ENCODE assay signal across 8 cellular contexts in the genomic region with DNA sequence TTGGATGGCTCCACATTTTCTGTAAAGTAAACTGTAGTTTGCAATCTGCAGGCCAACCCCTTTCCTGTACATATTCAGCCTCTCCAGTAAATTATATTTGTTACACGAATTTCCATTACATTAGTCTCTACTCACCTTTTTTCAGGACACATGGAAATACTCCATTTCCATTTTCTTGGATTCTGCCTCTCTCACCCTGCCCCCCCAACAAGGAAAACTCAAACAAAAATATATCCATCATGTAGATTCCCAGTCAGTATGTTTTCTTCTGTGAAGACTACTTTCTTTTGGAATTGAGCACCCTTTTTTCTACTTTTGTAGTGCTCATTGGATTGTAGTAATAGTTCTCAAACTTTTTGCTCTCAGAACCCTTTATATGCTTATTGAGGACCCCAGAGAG. TPM values are rescaled to one million over a fixed set of nuclear protein-coding genes. Genes with fewer than 3 reads are reported as not detected.
DNase-seq lines count a peak whose midpoint lies in the region; ATAC-seq and TF ChIP-seq lines count a peak whose summit lies in the region.

No MANE protein-coding gene starts in this region.

- no peaks in the 10 kb centered on the region for H3K9me2 ChIP-seq in GM23248 (ENCODE audit: insufficient read depth)
- no peaks in the 10 kb centered on the region for H3K9me2 ChIP-seq in SU-DHL-6 (replicated peaks; ENCODE audit: insufficient read depth, low read length)

- no peaks in the 10 kb centered on the region for H3K36me3 ChIP-seq in GM23248 (ENCODE audit: low read depth)
- H3K36me3 ChIP-seq in SU-DHL-6 (ENCODE audit: low read length) = no peaks in the 10 kb centered on the region
- H3K36me3 ChIP-seq in fibroblast of lung (ENCODE audit: control insufficient read depth, insufficient read depth, low read length) = no peaks in the 10 kb centered on the region
- H3K36me3 ChIP-seq in rectal smooth muscle tissue (ENCODE audit: control insufficient read depth, insufficient read depth, low read length) = no peaks in the 10 kb centered on the region

- H3K27ac ChIP-seq in GM23248 (peak overlapping the region; percentile 37), SU-DHL-6 (ENCODE audit: low read depth, low read length) (no peak overlapping the region), fibroblast of lung (ENCODE audit: insufficient read depth, low read length) (no peak overlapping the region), rectal smooth muscle tissue (ENCODE audit: low read depth, low read length) (no peak overlapping the region)

- H3K4me1 ChIP-seq in GM23248 (ENCODE audit: insufficient read depth) (peaks cover 39% of the 10 kb centered on the region), fibroblast of lung (ENCODE audit: control insufficient read depth, extremely low read depth, insufficient read depth, low read length) (no peaks in the 10 kb centered on the region), rectal smooth muscle tissue (ENCODE audit: control insufficient read depth, insufficient read depth, low read length) (peaks cover 8% of the 10 kb centered on the region)

- H3K4me2 ChIP-seq in GM23248 (ENCODE audit: unreplicated experiment) (peak overlapping the region; percentile 88), SU-DHL-6 (ENCODE audit: low read depth, low read length, poor library complexity, severe bottlenecking) (peak overlapping the region; percentile 69), fibroblast of lung (ENCODE audit: extremely low read depth, insufficient read depth, low read length) (peak overlapping the region; percentile 80)

- DNase-seq in GM23248 = peak; percentile 14
- DNase-seq in fibroblast of lung (ENCODE audit: low read depth in 2 of 2) = no peak
- no peak for DNase-seq in hepatic stellate cell (ENCODE audit: low spot score)
- no peak for DNase-seq in HK-2 (ENCODE audit: unreplicated experiment)
- DNase-seq in stimulated activated naive CD4-positive, alpha-beta T cell (lab: John Stamatoyannopoulos, UW) = no peak

- ATAC-seq in HG03520 (IDR thresholded peaks at IDR 0.05; ENCODE audit: unreplicated experiment) = no peak

- H3K9ac ChIP-seq in GM23248 = peak overlapping the region; percentile 93
- H3K9ac ChIP-seq in SU-DHL-6 (ENCODE audit: low read length) = peak overlapping the region; percentile 93
- H3K9ac ChIP-seq in fibroblast of lung (ENCODE audit: insufficient read depth, low read length) = no peak overlapping the region
- H3K9ac ChIP-seq in rectal smooth muscle tissue (ENCODE audit: low read length) = no peak overlapping the region

- H2AFZ ChIP-seq in GM23248 (peak overlapping the region; percentile 64; the same call in 1 of the 2 replicates), SU-DHL-6 (ENCODE audit: low read depth, low read length, severe bottlenecking) (no peak overlapping the region), fibroblast of lung (ENCODE audit: low read length) (no peak overlapping the region)

- H3K4me3 ChIP-seq in GM23248 (peak overlapping the region; percentile 96), SU-DHL-6 (ENCODE audit: insufficient read depth, low read length, poor library complexity, severe bottlenecking) (peak overlapping the region; percentile 99), fibroblast of lung (replicated peaks in 1 of 4; ENCODE audit: control extremely low read depth in 1 of 4, insufficient read depth in 1 of 4, low read depth in 3 of 4, low read length in 4 of 4) (peak overlapping the region; percentile 62 to 96 (median 88)), rectal smooth muscle tissue (ENCODE audit: low read length) (peak overlapping the region; percentile 99)

- H3F3A ChIP-seq in GM23248 (ENCODE audit: insufficient read depth) (peaks cover 58% of the 10 kb centered on the region), SU-DHL-6 (ENCODE audit: insufficient read depth) (0 out of 2 replicates have a peak, but pooled peaks cover 7% of the 10 kb centered on the region)

- 11 to 33% methylated on average over 1 of the region's 1 CpG for WGBS in GM23248 (ENCODE audit: low coverage in 1 of 2, low lambda C conversion rate in 2 of 2, missing lambda C conversion rate in 2 of 2), 2 experiments

- TF ChIP-seq CTCF in SU-DHL-6 (IDR thresholded peaks at IDR 0.05; ENCODE audit: insufficient read depth, low read length, poor library complexity, severe bottlenecking) (no peak), fibroblast of lung (conservative IDR thresholded peaks at IDR 0.05 in 1 of 2, IDR thresholded peaks at IDR 0.05 in 1 of 2; ENCODE audit: low read depth in 1 of 2, low read length in 2 of 2) (no peak)

- H3K27me3 ChIP-seq in GM23248 (replicated peaks; ENCODE audit: insufficient read depth) (no peaks in the 10 kb centered on the region), SU-DHL-6 (ENCODE audit: low read length) (no peaks in the 10 kb centered on the region), fibroblast of lung (ENCODE audit: control insufficient read depth, insufficient read depth, low read length) (no peaks in the 10 kb centered on the region), rectal smooth muscle tissue (ENCODE audit: control insufficient read depth, insufficient read depth, low read length) (no peaks in the 10 kb centered on the region)

- H4K20me1 ChIP-seq in GM23248 (ENCODE audit: insufficient read depth) (peaks cover 17% of the 10 kb centered on the region; the same call in 1 of the 2 replicates), SU-DHL-6 (ENCODE audit: low read depth, low read length) (peaks cover 3% of the 10 kb centered on the region; the same call in 1 of the 2 replicates), fibroblast of lung (ENCODE audit: control insufficient read depth, extremely low read depth, insufficient read depth, low read length) (no peaks in the 10 kb centered on the region)

- in situ Hi-C loops in GM23248 (cut with MboI) = no loop called here

- peaks cover 77% of the 10 kb centered on the region for H3K79me2 ChIP-seq in GM23248 (ENCODE audit: insufficient read depth)
- peaks cover 78% of the 10 kb centered on the region for H3K79me2 ChIP-seq in SU-DHL-6 (ENCODE audit: insufficient read depth, low read length)
- H3K79me2 ChIP-seq in fibroblast of lung (ENCODE audit: control insufficient read depth, insufficient read depth, low read length) = peaks cover 74% of the 10 kb centered on the region

- H3K9me3 ChIP-seq in GM23248 (ENCODE audit: low read depth) (no peaks in the 10 kb centered on the region), SU-DHL-6 (ENCODE audit: insufficient read depth, low read length) (no peaks in the 10 kb centered on the region), fibroblast of lung (ENCODE audit: control insufficient read depth, insufficient read depth, low read depth, low read length) (no peaks in the 10 kb centered on the region)

RNA-seq across cellular contexts. Expression of gene PPM1D, which starts 2.9 kb away (rescaled TPM):
- 7.8 and 7.9 TPM in 2 replicates for total RNA-seq in GM23248 (2014; rRNA removed; shearing (Covaris generic))
- polyA plus RNA-seq in GM23248 (2016; fragmentation: Nextera tagmentation; extraction: Ambion mirVana) (7.9 and 8.1 TPM in 2 replicates), fibroblast of lung (6.3 and 6.8 TPM in 2 replicates)
- 12.4 and 14.4 TPM in 2 replicates for total RNA-seq in fibroblast of lung
- 5.7 and 5.9 TPM in 2 replicates for polyA plus RNA-seq in fibroblast of lung (2012)
- 1.8 and 3.2 TPM in 2 replicates for polyA minus RNA-seq in fibroblast of lung (ENCODE audit: low replicate concordance)

Comparison
In these comparisons a context has a peak if more than half of its experiments do, and no peak if none do; other contexts are left out.
1. H3K9ac ChIP-seq: peak in GM23248 (single experiment) and SU-DHL-6 (single experiment); none in fibroblast of lung (single experiment) and rectal smooth muscle tissue (single experiment).
2. Peak in every context shown above with its lines, with median percentiles within 50 percentile points of each other: H3K4me2 ChIP-seq and H3K4me3 ChIP-seq.